16 cellular contexts compared by ENCODE assay signal in the genomic region with DNA sequence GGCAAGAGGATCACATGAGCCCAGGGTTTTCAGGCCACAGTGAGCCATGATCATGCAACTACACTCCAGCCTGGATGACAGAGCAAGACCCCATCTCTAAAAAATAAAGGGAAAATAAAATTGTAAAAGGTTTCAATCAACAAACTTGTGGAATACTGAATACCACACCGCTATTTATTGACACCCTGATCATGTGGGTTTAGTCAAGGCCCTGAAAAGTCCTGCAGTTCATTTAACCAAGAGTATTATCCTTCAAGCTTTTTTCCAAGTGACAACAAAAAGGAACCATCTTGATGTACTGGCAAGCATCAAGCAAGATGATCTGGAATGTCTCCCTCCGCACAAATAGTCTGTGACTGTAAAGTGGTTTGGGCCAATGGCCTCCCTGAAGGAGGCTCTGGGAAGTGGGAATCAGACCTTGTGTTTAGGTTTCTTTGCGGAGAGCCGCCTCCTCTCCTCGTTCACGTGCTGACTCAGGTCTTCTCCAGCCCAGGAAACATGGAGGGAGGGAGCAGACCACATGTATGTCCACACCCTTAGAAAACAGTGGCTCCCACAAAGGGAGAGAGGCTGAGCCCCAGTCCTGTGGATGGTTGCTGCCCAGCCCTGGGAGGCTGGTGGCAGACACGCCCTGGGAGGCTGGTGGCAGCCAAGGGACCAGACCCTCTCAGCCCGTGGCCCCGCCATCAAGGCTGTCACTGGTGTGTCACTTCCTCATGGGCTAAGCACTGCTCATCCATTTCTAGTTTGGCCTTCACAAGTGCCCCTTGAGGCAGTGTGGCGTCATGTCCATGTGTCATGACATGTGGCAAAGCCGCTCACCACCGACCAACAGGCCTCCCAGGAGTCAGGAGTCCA. TPM values are rescaled to one million over a fixed set of nuclear protein-coding genes. Genes with fewer than 3 reads are reported as not detected.
DNase-seq lines count a peak whose midpoint lies in the region; ATAC-seq and TF ChIP-seq lines count a peak whose summit lies in the region.
"Had no signal": no experiment of that assay in that cellular context is flagged by ENCODE, and none has a peak within 500 bp of the region (broad histone marks: within the 10 kb centered on the region; RNA-seq: fewer than 3 reads in every experiment).

No MANE protein-coding gene starts in this region.

- DNase-seq in Right ventricle myocardium inferior (ENCODE audit: missing footprints) = peak; percentile 55
- DNase-seq in left cardiac atrium = no peak
- no peak for DNase-seq in RWPE1 (ENCODE audit: low spot score)
- no peak for DNase-seq in hepatocyte (ENCODE audit: low spot score)
- no peak for DNase-seq in neural progenitor cell (ENCODE audit: low spot score)
- DNase-seq in esophagus muscularis mucosa (ENCODE audit: extremely low spot score) = no peak
- DNase-seq in activated CD4-positive, alpha-beta T cell treated with anti-CD3 and anti-CD28 coated beads, Interleukin-2, amount 50 U/mL, for 4 hours = no peak
- DNase-seq: Caco-2, DMS79 treated with DMSO at 0.1 percent for 48 hours, GDM1, MM.1S, NCI-H187 treated with DMSO at 0.1 percent for 48 hours, NCI-H446 treated with DMSO at 0.1 percent for 48 hours had no signal

- no peak for TF ChIP-seq CTCF in RWPE1 (conservative IDR thresholded peaks at IDR 0.05; ENCODE audit: low read depth)
- TF ChIP-seq CTCF in hepatocyte (IDR thresholded peaks at IDR 0.05; ENCODE audit: poor library complexity) = no peak
- TF ChIP-seq CTCF in neural progenitor cell (IDR thresholded peaks at IDR 0.05) = no peak
- TF ChIP-seq CTCF in esophagus muscularis mucosa (IDR thresholded peaks at IDR 0.05) = no peak

- TF ChIP-seq EP300 in esophagus muscularis mucosa (IDR thresholded peaks at IDR 0.05) = no peak

- H3K9ac ChIP-seq in neural progenitor cell = no peak overlapping the region

- no peaks in the 10 kb centered on the region for H3F3A ChIP-seq in neural progenitor cell (ENCODE audit: low read depth)

- peaks cover 6% of the 10 kb centered on the region for H3K27me3 Mint-ChIP-seq in neural progenitor cell (ENCODE audit: insufficient read depth, low read depth)

- H3K27ac Mint-ChIP-seq in neural progenitor cell = no peak overlapping the region
- H3K27ac Mint-ChIP-seq: GM23338 had no signal

- H3K27me3 ChIP-seq in hepatocyte (no peaks in the 10 kb centered on the region), neural progenitor cell (peaks cover 11% of the 10 kb centered on the region), esophagus muscularis mucosa (peaks cover 0 to 86% (median 7%) of the 10 kb centered on the region in 4 donors)

- peaks cover 14% of the 10 kb centered on the region for H3K4me1 Mint-ChIP-seq in neural progenitor cell

- 85% methylated on average over 12 of the region's 12 CpGs for WGBS in hepatocyte (ENCODE audit: low lambda C conversion rate, missing lambda C conversion rate)
- WGBS in esophagus muscularis mucosa = 76% methylated on average over 12 of the region's 12 CpGs

- H3K9me3 ChIP-seq in hepatocyte (ENCODE audit: low read depth) (no peaks in the 10 kb centered on the region), neural progenitor cell (ENCODE audit: low read depth) (no peaks in the 10 kb centered on the region), esophagus muscularis mucosa (no peaks in the 10 kb centered on the region)
- H3K9me3 ChIP-seq: Caco-2 had no signal

- H4K20me1 ChIP-seq in hepatocyte (ENCODE audit: insufficient read depth, poor library complexity, severe bottlenecking) (no peaks in the 10 kb centered on the region), neural progenitor cell (ENCODE audit: low read depth) (no peaks in the 10 kb centered on the region)

- peaks cover 59% of the 10 kb centered on the region for H3K4me1 ChIP-seq in hepatocyte (ENCODE audit: insufficient read depth)
- H3K4me1 ChIP-seq in neural progenitor cell = peaks cover 12% of the 10 kb centered on the region
- H3K4me1 ChIP-seq in esophagus muscularis mucosa = no peaks in the 10 kb centered on the region

- H3K9me2 ChIP-seq in hepatocyte (replicated peaks; ENCODE audit: insufficient read depth) = no peaks in the 10 kb centered on the region

- peaks cover 3% of the 10 kb centered on the region for H3K36me3 Mint-ChIP-seq in neural progenitor cell

- TF ChIP-seq POLR2A in esophagus muscularis mucosa (IDR thresholded peaks at IDR 0.05; ENCODE audit: low read depth) = no peak

- H3K79me2 ChIP-seq in hepatocyte = no peaks in the 10 kb centered on the region
- no peaks in the 10 kb centered on the region for H3K79me2 ChIP-seq in neural progenitor cell (ENCODE audit: low read depth)

- ATAC-seq in Right ventricle myocardium inferior = no peak
- ATAC-seq in left cardiac atrium = no peak
- no peak for ATAC-seq in GM21526 (IDR thresholded peaks at IDR 0.05; ENCODE audit: low FRiP score, unreplicated experiment)
- ATAC-seq: GM23338 had no signal

- POLR2A ChIA-PET in RWPE1 (lab: Yijun Ruan, JAX; ENCODE audit: low non-redundant PET) = no interaction called here

- H2AFZ ChIP-seq in hepatocyte (no peak overlapping the region), neural progenitor cell (replicated peaks) (no peak overlapping the region)
- H2AFZ ChIP-seq: GM23338 had no signal

- no peak overlapping the region for H3K4me3 ChIP-seq in hepatocyte
- no peak overlapping the region for H3K4me3 ChIP-seq in neural progenitor cell
- H3K4me3 ChIP-seq in esophagus muscularis mucosa = no peak overlapping the region
- H3K4me3 ChIP-seq: GM23338, SK-N-MC had no signal

- peaks cover 6% of the 10 kb centered on the region for H3K9me3 Mint-ChIP-seq in neural progenitor cell
- H3K9me3 Mint-ChIP-seq: GM23338 had no signal

- H3K4me2 ChIP-seq in hepatocyte (no peak overlapping the region), neural progenitor cell (no peak overlapping the region)
- H3K4me2 ChIP-seq: GM23338 had no signal

- peak overlapping the region; percentile 81 for H3K27ac ChIP-seq in RWPE1
- H3K27ac ChIP-seq in hepatocyte = peak overlapping the region; percentile 92
- H3K27ac ChIP-seq in neural progenitor cell = no peak overlapping the region
- H3K27ac ChIP-seq in esophagus muscularis mucosa (replicated peaks in 1 of 4) = no peak overlapping the region
- H3K27ac ChIP-seq: SK-N-MC had no signal

- H3K4me3 Mint-ChIP-seq in neural progenitor cell = no peak overlapping the region
- H3K4me3 Mint-ChIP-seq: GM23338 had no signal

- no peaks in the 10 kb centered on the region for H3K36me3 ChIP-seq in hepatocyte (replicated peaks; ENCODE audit: insufficient read depth, low read depth)
- no peaks in the 10 kb centered on the region for H3K36me3 ChIP-seq in neural progenitor cell
- H3K36me3 ChIP-seq in esophagus muscularis mucosa = no peaks in the 10 kb centered on the region

- CTCF ChIA-PET in RWPE1 (lab: Yijun Ruan, JAX) = no interaction called here

- intact Hi-C loops in Right ventricle myocardium inferior (cut with DNase I) = no loop called here
- intact Hi-C loops in left cardiac atrium (cut with DNase I) = no loop called here
- intact Hi-C loops in esophagus muscularis mucosa (cut with DNase I) = no loop called here

RNA-seq across cellular contexts. Expression of a gene that starts 56.7 kb away (rescaled TPM):
- total RNA-seq in Right ventricle myocardium inferior (0.08 TPM), left cardiac atrium (1 to 10 TPM; 2.7 to 3.0 TPM), hepatocyte (19.7 and 32.8 TPM in 2 replicates), neural progenitor cell (ENCODE audit: low replicate concordance) (1.3 and 2.3 TPM in 2 replicates), esophagus muscularis mucosa (1 to 10 TPM in 2 of 4 donors, under 1 TPM in 2; 0.91 to 1.7 (median 1.1) TPM)
- 28.1 and 31.0 TPM in 2 replicates for polyA plus RNA-seq in hepatocyte

Comparison
In these comparisons a context has a peak if more than half of its experiments do, and no peak if none do; other contexts are left out.
1. H3K27ac ChIP-seq: peak in RWPE1 (single experiment) and hepatocyte (single experiment); none in neural progenitor cell (single experiment) and esophagus muscularis mucosa (0 of 4).